ENCODE assay signal across 22 cellular contexts in genomic region chr7:85522070-85522469, GRCh38.
"Had no signal": no experiment of that assay in that cellular context is flagged by ENCODE, and none has a peak within 500 bp of the region (broad histone marks: within the 10 kb centered on the region; RNA-seq: fewer than 3 reads in every experiment).

No MANE protein-coding gene starts in this region.

- H3K4me1 ChIP-seq: breast epithelium, spleen, testis, vagina had no signal

- H3K36me3 ChIP-seq: breast epithelium, spleen, vagina had no signal

- ATAC-seq: activated CD4-positive, alpha-beta T cell treated with anti-CD3 and anti-CD28 coated beads for 36 hours; activated T-cell treated with anti-CD3 and anti-CD28 coated beads, Interleukin-2, amount 50 U/mL, for 4 hours; esophagus mucosa; left lobe of liver; naive thymus-derived CD8-positive, alpha-beta T cell had no signal

- H3K9me3 ChIP-seq: breast epithelium, vagina had no signal

- H3K4me3 ChIP-seq: breast epithelium, spleen, testis, vagina had no signal

- H3K27ac ChIP-seq: breast epithelium, spleen, testis, vagina had no signal

- H3K27me3 ChIP-seq: breast epithelium, spleen, testis, vagina had no signal

- DNase-seq: activated B cell treated with CpG ODN at 0.5 μM for 24 hours; activated CD4-positive, alpha-beta T cell treated with anti-CD3 and anti-CD28 coated beads for 36 hours; activated CD4-positive, alpha-beta T cell treated with anti-CD3 and anti-CD28 coated beads, Interleukin-2, amount 50 U/mL, for 4 hours; activated CD8-positive, alpha-beta memory T cell treated with anti-CD3 and anti-CD28 coated beads for 24 hours; activated CD8-positive, alpha-beta memory T cell treated with anti-CD3 and anti-CD28 coated beads, Interleukin-2, amount 50 U/mL, for 4 hours; activated naive CD4-positive, alpha-beta T cell treated with Interleukin-2 at 50 U/mL for 16 hours; activated naive CD8-positive, alpha-beta T cell treated with anti-CD3 and anti-CD28 coated beads for 36 hours; activated T-cell treated with anti-CD3 and anti-CD28 coated beads, Interleukin-2, amount 50 U/mL, for 4 hours; amniotic stem cell; effector memory CD4-positive, alpha-beta T cell; foreskin melanocyte; immature natural killer cell; naive thymus-derived CD8-positive, alpha-beta T cell; spleen; stimulated activated CD4-positive, alpha-beta T cell treated with anti-CD3 and anti-CD28 coated beads, Interleukin-4, amount 100 ng/mL, for 1 hour; stimulated activated naive CD4-positive, alpha-beta T cell; testis; trophoblast cell had no signal
